35 cellular contexts compared by ENCODE assay signal in genomic region chr14:54038724-54039123, GRCh38.
"Had no signal": no experiment of that assay in that cellular context is flagged by ENCODE, and none has a peak within 500 bp of the region (broad histone marks: within the 10 kb centered on the region; RNA-seq: fewer than 3 reads in every experiment).

No MANE protein-coding gene starts in this region.

- DNase-seq: Karpas-422, Kasumi-1, KG1, MG63, MM.1S, MV-4-11, NCI-H1048, NCI-H1092, NCI-H1092 treated with DMSO at 0.1 percent for 48 hours, NCI-H1105, NCI-H1105 treated with DMSO at 0.1 percent for 48 hours, NCI-H1417, NCI-H1417 treated with DMSO at 0.1 percent for 48 hours, NCI-H1436, NCI-H1436 treated with DMSO at 0.1 percent for 48 hours, NCI-H146, NCI-H1694, NCI-H1694 treated with DMSO at 0.1 percent for 48 hours, NCI-H187, NCI-H187 treated with DMSO at 0.1 percent for 48 hours, NCI-H1930, NCI-H2029, NCI-H2029 treated with DMSO at 0.1 percent for 48 hours, NCI-H2081, NCI-H2081 treated with DMSO at 0.1 percent for 48 hours, NCI-H2107, NCI-H2171, NCI-H2171 treated with DMSO at 0.1 percent for 48 hours, NCI-H2227 treated with DMSO at 0.1 percent for 48 hours, NCI-H226, NCI-H345, NCI-H446, NCI-H446 treated with DMSO at 0.1 percent for 48 hours, NCI-H510A had no signal

- H3K27ac ChIP-seq: KMS-11 had no signal

- H3K36me3 ChIP-seq: MG63 had no signal

- H3K4me2 ChIP-seq: KMS-11 had no signal

- H3K27me3 ChIP-seq: MG63 had no signal

- H3K9ac ChIP-seq: KMS-11 had no signal

- H3K4me3 ChIP-seq: MG63 had no signal
